Comparison of ENCODE assay signal across 1 cellular context in the genomic region with DNA sequence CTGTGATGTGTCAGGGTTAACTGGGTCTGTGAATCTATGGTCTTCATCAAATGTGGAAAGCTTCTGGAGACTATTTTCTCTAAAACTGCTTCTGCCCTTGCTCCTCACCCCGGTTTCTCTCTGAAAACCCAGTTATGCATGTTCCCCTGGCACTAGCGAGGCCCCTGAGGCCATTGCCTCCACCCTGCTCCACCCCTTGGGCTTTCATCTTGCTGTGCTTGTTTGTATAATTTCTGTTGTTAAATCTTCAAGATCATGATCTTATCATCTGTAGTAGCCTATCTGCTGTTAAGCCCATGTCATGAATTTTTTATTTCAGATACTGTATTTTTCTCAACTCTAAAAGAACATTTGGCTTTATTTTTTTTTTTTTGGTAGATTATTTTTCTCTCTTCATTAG.
TF ChIP-seq lines count a peak whose summit lies in the region.

No MANE protein-coding gene starts in this region.

TF ChIP-seq in HepG2, 621 proteins besides CTCF, POLR2A, EP300 and RAD21:
- TF ChIP-seq ZNF333 (CRISPR knock-in tag; IDR thresholded peaks at IDR 0.05; ENCODE audit: borderline replicate concordance): no peak
